ENCODE assay signal across 33 cellular contexts in genomic region chr22:44678245-44678979, GRCh38. TPM values are rescaled to one million over a fixed set of nuclear protein-coding genes. Genes with fewer than 3 reads are reported as not detected.
DNase-seq lines count a peak whose midpoint lies in the region; ATAC-seq, FAIRE-seq and TF ChIP-seq lines count a peak whose summit lies in the region.
"Had no signal": no experiment of that assay in that cellular context is flagged by ENCODE, and none has a peak within 500 bp of the region (broad histone marks: within the 10 kb centered on the region; RNA-seq: fewer than 3 reads in every experiment).

No MANE protein-coding gene starts in this region.

- peak overlapping the region; percentile 28; the same call in 1 of the 2 replicates for H4K8ac ChIP-seq in H1 (ENCODE audit: extremely low read depth, insufficient read depth, low read length)

- H3K9ac ChIP-seq in H1 (replicated peaks in 1 of 4; ENCODE audit: extremely low read depth in 1 of 4, low read depth in 3 of 4, low read length in 3 of 4) = no peak overlapping the region
- H3K9ac ChIP-seq: SK-N-SH had no signal

- no peak overlapping the region for H4K91ac ChIP-seq in H1 (replicated peaks; ENCODE audit: insufficient read length, low read length)

- no peak for ATAC-seq in activated T-cell treated with anti-CD3 and anti-CD28 coated beads, Interleukin-2, amount 50 U/mL, for 72 hours (replicated peaks in 1 of 2)
- ATAC-seq: activated CD8-positive, alpha-beta memory T cell treated with anti-CD3 and anti-CD28 coated beads, Interleukin-2, amount 10 ng/mL, durations not matched to agents 7 days and 5 days; GM12878; heart right ventricle; pancreas; Right ventricle myocardium inferior; stimulated activated naive CD8-positive, alpha-beta T cell treated with anti-CD3 and anti-CD28 coated beads, Interleukin-15, Interleukin-2, amounts not matched to agents 100 U/mL and 50 U/mL, for 24 hours had no signal

- POLR2A ChIA-PET in H1 (lab: Charles Lee; ENCODE audit: partially characterized antibody) = no interaction called here

- no peak for TF ChIP-seq POLR2A in H1 (IDR thresholded peaks at IDR 0.05; ENCODE audit: control extremely low read depth in 1 of 2, low read depth in 2 of 2, low read length in 2 of 2)

- H3K4me3 ChIP-seq in H1 (ENCODE audit: extremely low read depth in 1 of 4, insufficient read depth in 2 of 4, low read depth in 3 of 4, low read length in 4 of 4) (no peak overlapping the region), osteoblast (ENCODE audit: insufficient read depth, low read length) (no peak overlapping the region)
- H3K4me3 ChIP-seq: esophagus muscularis mucosa, GM12878, heart right ventricle, pancreas, testis had no signal

- H3K79me2 ChIP-seq in H1 (ENCODE audit: control insufficient read depth in 1 of 2, insufficient read depth in 2 of 2, low read length in 2 of 2) (no peaks in the 10 kb centered on the region), osteoblast (ENCODE audit: insufficient read depth, low read length) (no peaks in the 10 kb centered on the region)

- no peak overlapping the region for H2BK120ac ChIP-seq in H1 (replicated peaks; ENCODE audit: low read depth, low read length)

- H3K23me2 ChIP-seq in H1 (ENCODE audit: low read depth, low read length) = no peaks in the 10 kb centered on the region

- no peak overlapping the region for H4K5ac ChIP-seq in H1 (ENCODE audit: insufficient read length, low read depth, low read length)

- TF ChIP-seq EP300 in Ishikawa (IDR thresholded peaks at IDR 0.05; ENCODE audit: borderline replicate concordance) (no peak), H1 (IDR thresholded peaks at IDR 0.05; ENCODE audit: borderline replicate concordance in 1 of 2, low read depth in 2 of 2, low read length in 2 of 2) (no peak)

- 0 out of 2 replicates have a peak overlapping the region, but pooled peaks have one; percentile 39 for H2AK5ac ChIP-seq in H1 (ENCODE audit: low read depth, low read length)

- H3K27me3 ChIP-seq in H1 (replicated peaks in 1 of 4; ENCODE audit: control insufficient read depth in 3 of 4, extremely low read depth in 1 of 4, insufficient read depth in 3 of 4, low read length in 3 of 4) (no peaks in the 10 kb centered on the region), osteoblast (ENCODE audit: insufficient read depth, low read length) (peaks cover under 1% of the 10 kb centered on the region)
- H3K27me3 ChIP-seq: pancreas, testis had no signal

- H3K36me3 ChIP-seq in H1 (ENCODE audit: control insufficient read depth in 2 of 4, insufficient read depth in 4 of 4, low read length in 3 of 4) = no peaks in the 10 kb centered on the region
- no peaks in the 10 kb centered on the region for H3K36me3 ChIP-seq in osteoblast (ENCODE audit: insufficient read depth, low read length)
- H3K36me3 ChIP-seq: esophagus muscularis mucosa, heart right ventricle, pancreas had no signal

- H3K27ac ChIP-seq in H1 (ENCODE audit: low read depth, low read length) = no peak overlapping the region
- no peak overlapping the region for H3K27ac ChIP-seq in osteoblast (ENCODE audit: low read depth, low read length)
- H3K27ac ChIP-seq: esophagus muscularis mucosa, heart right ventricle, HL-60, pancreas, testis had no signal

- peaks cover 49% of the 10 kb centered on the region for H3K4me1 Mint-ChIP-seq in activated T-cell treated with anti-CD3 and anti-CD28 coated beads, Interleukin-2, amount 50 U/mL, for 72 hours (ENCODE audit: low read depth)
- H3K4me1 Mint-ChIP-seq in activated T-cell treated with anti-CD3 and anti-CD28 coated beads, Interleukin-2, amount 50 U/mL, for 24 hours (ENCODE audit: low read depth) = peaks cover 39% of the 10 kb centered on the region

- H2AFZ ChIP-seq in H1 (ENCODE audit: low read length) = no peak overlapping the region
- H2AFZ ChIP-seq in osteoblast (ENCODE audit: low read length) = no peak overlapping the region

- H3K56ac ChIP-seq in H1 (replicated peaks; ENCODE audit: insufficient read length, low read depth, low read length) = no peak overlapping the region

- H3K23ac ChIP-seq in H1 (ENCODE audit: insufficient read length) = no peak overlapping the region

- TF ChIP-seq CTCF in H1 (IDR thresholded peaks at IDR 0.05; ENCODE audit: control extremely low read depth in 1 of 3, insufficient read depth in 1 of 3, low read depth in 1 of 3, low read length in 3 of 3) (no peak), osteoblast (IDR thresholded peaks at IDR 0.05; ENCODE audit: extremely low read depth, low read depth, low read length) (no peak)

- no peak overlapping the region for H2BK20ac ChIP-seq in H1 (ENCODE audit: low read length)

- H3K4ac ChIP-seq in H1 (replicated peaks; ENCODE audit: insufficient read length, low read depth, low read length) = peak overlapping the region; percentile 11

- no peaks in the 10 kb centered on the region for H3K9me3 ChIP-seq in H1 (ENCODE audit: insufficient read depth in 2 of 2, low read depth in 1 of 2, low read length in 1 of 2)
- H3K9me3 ChIP-seq in osteoblast (ENCODE audit: low read depth, low read length) = no peaks in the 10 kb centered on the region
- H3K9me3 ChIP-seq: esophagus muscularis mucosa, heart right ventricle, pancreas, SK-N-SH, testis had no signal

- DNase-seq in activated T-cell treated with anti-CD3 and anti-CD28 coated beads, Interleukin-2, amount 50 U/mL, for 72 hours = no peak
- DNase-seq in activated T-cell treated with anti-CD3 and anti-CD28 coated beads, Interleukin-2, amount 50 U/mL, for 24 hours = no peak
- DNase-seq in H1 (ENCODE audit: low read depth in 1 of 2, low spot score in 2 of 2) (no peak), osteoblast (ENCODE audit: insufficient read length, low spot score, missing footprints) (peak; percentile 54), MV-4-11 (lab: John Stamatoyannopoulos, UW) (no peak), DMS79 treated with DMSO at 0.1 percent for 48 hours (lab: John Stamatoyannopoulos, UW) (no peak)
- no peak for DNase-seq in stimulated activated CD4-positive, alpha-beta T cell treated with anti-CD3 and anti-CD28 coated beads, Interleukin-15, amount 100 ng/mL, for 24 hours
- DNase-seq: activated CD4-positive, alpha-beta T cell treated with anti-CD3 and anti-CD28 coated beads, Interleukin-2, amount 50 U/mL, for 1 hour; activated CD4-positive, CD25-positive, alpha-beta regulatory T cell; activated CD8-positive, alpha-beta memory T cell treated with anti-CD3 and anti-CD28 coated beads, Interleukin-2, amount 10 ng/mL, durations not matched to agents 7 days and 5 days; activated T-cell treated with anti-CD3 and anti-CD28 coated beads, Interleukin-2, amount 50 U/mL, for 48 hours; CD4-positive, alpha-beta memory T cell; central memory CD4-positive, alpha-beta T cell; foreskin fibroblast; H9; heart right ventricle; naive B cell; NCI-H1048; NCI-H2227 treated with DMSO at 0.1 percent for 48 hours; NCI-H526 treated with DMSO at 0.1 percent for 48 hours; pancreas; SK-N-SH; small intestine; stimulated activated naive CD8-positive, alpha-beta T cell treated with anti-CD3 and anti-CD28 coated beads, Interleukin-15, Interleukin-2, amounts not matched to agents 100 U/mL and 50 U/mL, for 24 hours; testis had no signal

- no peaks in the 10 kb centered on the region for H3K36me3 Mint-ChIP-seq in activated T-cell treated with anti-CD3 and anti-CD28 coated beads, Interleukin-2, amount 50 U/mL, for 72 hours (ENCODE audit: insufficient read depth in 2 of 2)
- H3K36me3 Mint-ChIP-seq in activated T-cell treated with anti-CD3 and anti-CD28 coated beads, Interleukin-2, amount 50 U/mL, for 24 hours (ENCODE audit: low read depth) = no peaks in the 10 kb centered on the region
- H3K36me3 Mint-ChIP-seq: CD4-positive, alpha-beta memory T cell; mesothelial cell of epicardium; naive B cell had no signal

- H4K20me1 ChIP-seq in H1 (replicated peaks in 1 of 2; ENCODE audit: control insufficient read depth in 1 of 2, insufficient read depth in 2 of 2, low read length in 2 of 2) = no peaks in the 10 kb centered on the region
- H4K20me1 ChIP-seq in osteoblast (ENCODE audit: insufficient read depth, low read length) = no peaks in the 10 kb centered on the region

- H3K9me3 Mint-ChIP-seq in activated T-cell treated with anti-CD3 and anti-CD28 coated beads, Interleukin-2, amount 50 U/mL, for 72 hours = no peaks in the 10 kb centered on the region
- no peaks in the 10 kb centered on the region for H3K9me3 Mint-ChIP-seq in activated T-cell treated with anti-CD3 and anti-CD28 coated beads, Interleukin-2, amount 50 U/mL, for 24 hours
- H3K9me3 Mint-ChIP-seq: CD4-positive, alpha-beta memory T cell; H9; mesothelial cell of epicardium; naive B cell had no signal

- H3K14ac ChIP-seq in H1 (ENCODE audit: insufficient read length) = no peak overlapping the region

- FAIRE-seq in H1 (lab: Jason Lieb, UNC) = no peak
- FAIRE-seq: A204.1, GM12878, GM19239, pancreas, small intestine had no signal

- CTCF ChIA-PET in H1 (lab: Charles Lee; ENCODE audit: partially characterized antibody) = interaction anchor here (0.5 to 1.5 kb wide), 2 partner anchors 8 to 1897 kb away, joined by 3 to 5 read pairs; no protein-coding TSS in a partner anchor

- no peak overlapping the region; the same call in 1 of the 2 replicates for H2BK5ac ChIP-seq in H1 (ENCODE audit: low read depth, low read length)

- no peaks in the 10 kb centered on the region for H3K79me1 ChIP-seq in H1 (ENCODE audit: low read depth, low read length)

- 0 out of 2 replicates have a peak overlapping the region, but pooled peaks have one; percentile 46 for H2BK15ac ChIP-seq in H1 (ENCODE audit: low read length)

- no peak overlapping the region for H3K18ac ChIP-seq in H1 (ENCODE audit: extremely low read depth, low read length)

- peak overlapping the region; percentile 60; the same call in 1 of the 2 replicates for H2BK12ac ChIP-seq in H1 (ENCODE audit: low read depth, low read length)

- TF ChIP-seq RAD21 in Ishikawa (IDR thresholded peaks at IDR 0.05; ENCODE audit: low read depth) (no peak), H1 (IDR thresholded peaks at IDR 0.05 in 1 of 2, conservative IDR thresholded peaks at IDR 0.05 in 1 of 2; ENCODE audit: low read depth in 2 of 2, low read length in 2 of 2) (no peak)

- H3K4me1 ChIP-seq in H1 (replicated peaks in 1 of 4; ENCODE audit: control insufficient read depth in 3 of 4, insufficient read depth in 4 of 4, low read length in 3 of 4) (peaks cover 0 to 14% (median 8%) of the 10 kb centered on the region in 4 experiments; a peak in 5 of 7 replicates), osteoblast (ENCODE audit: insufficient read depth, low read length) (no peaks in the 10 kb centered on the region)
- H3K4me1 ChIP-seq: pancreas had no signal

- H3K4me2 ChIP-seq in H1 (ENCODE audit: insufficient read depth in 1 of 2, low read depth in 2 of 2, low read length in 2 of 2) = no peak overlapping the region
- H3K4me2 ChIP-seq in osteoblast (ENCODE audit: insufficient read depth, low read length) = no peak overlapping the region
- H3K4me2 ChIP-seq: SK-N-SH had no signal

- H3K4me3 Mint-ChIP-seq in activated T-cell treated with anti-CD3 and anti-CD28 coated beads, Interleukin-2, amount 50 U/mL, for 72 hours = peak overlapping the region in 1 of 2 donors; percentile 39
- H3K4me3 Mint-ChIP-seq in activated T-cell treated with anti-CD3 and anti-CD28 coated beads, Interleukin-2, amount 50 U/mL, for 24 hours = no peak overlapping the region
- H3K4me3 Mint-ChIP-seq: CD4-positive, alpha-beta memory T cell; H9; mesothelial cell of epicardium had no signal

- no peaks in the 10 kb centered on the region for H3K27me3 Mint-ChIP-seq in activated T-cell treated with anti-CD3 and anti-CD28 coated beads, Interleukin-2, amount 50 U/mL, for 72 hours (ENCODE audit: low read depth)
- no peaks in the 10 kb centered on the region for H3K27me3 Mint-ChIP-seq in activated T-cell treated with anti-CD3 and anti-CD28 coated beads, Interleukin-2, amount 50 U/mL, for 24 hours
- H3K27me3 Mint-ChIP-seq: activated CD8-positive, alpha-beta memory T cell treated with anti-CD3 and anti-CD28 coated beads, Interleukin-2, amount 10 ng/mL, durations not matched to agents 7 days and 5 days; CD4-positive, alpha-beta memory T cell had no signal

- H3K27ac Mint-ChIP-seq in activated T-cell treated with anti-CD3 and anti-CD28 coated beads, Interleukin-2, amount 50 U/mL, for 72 hours = peak overlapping the region; percentile 55
- H3K27ac Mint-ChIP-seq in activated T-cell treated with anti-CD3 and anti-CD28 coated beads, Interleukin-2, amount 50 U/mL, for 24 hours = no peak overlapping the region
- H3K27ac Mint-ChIP-seq: mesothelial cell of epicardium had no signal

- WGBS in H1 (ENCODE audit: extremely low coverage in 1 of 2, insufficient coverage in 1 of 2, insufficient read length in 1 of 2, insufficient replicate concordance in 2 of 2, low coverage in 1 of 2, low lambda C conversion rate in 2 of 2, missing lambda C conversion rate in 1 of 2), 2 experiments = 93% methylated on average over 18 of the region's 21 CpGs; no CpG with 5 or more reads in 1 of the 2 experiments

RNA-seq across cellular contexts. Expression of gene PRR5, which starts 23.6 kb away (rescaled TPM):
- 10 to 100 TPM; 11.7 to 12.0 TPM for total RNA-seq in activated T-cell treated with anti-CD3 and anti-CD28 coated beads, Interleukin-2, amount 50 U/mL, for 72 hours
- total RNA-seq in H1 (2021; fragmentation: NEBNext Ultra II Directional; extraction: Animal tissue kit (Norgen Biotek cat#: 25700)) = 15.7 and 16.5 TPM in 2 replicates
- 25.7 and 36.1 TPM in 2 replicates for polyA plus RNA-seq in H1 (2011; rRNA removed)
- 21.7 TPM for polyA plus RNA-seq in H1 (2011; cell fraction: cytosol; rRNA removed)
- polyA plus RNA-seq in H1 (2011; cell fraction: nucleus; rRNA removed) = 26.9 TPM
- polyA plus RNA-seq in H1 (2012, experiment 1 of 2) = 13.6 to 16.9 TPM (median 16.1 TPM) in 4 replicates
- 15.9 TPM for polyA plus RNA-seq in H1 (2012, experiment 2 of 2)
- 8.9 TPM for polyA plus RNA-seq in H1 (2013, experiment 1 of 2)
- polyA plus RNA-seq in H1 (2013, experiment 2 of 2) = 9.8 TPM
- 13.3 and 16.3 TPM in 2 replicates for polyA minus RNA-seq in H1 (2011; rRNA and poly(A)+ RNA removed)
- 15.0 TPM for polyA minus RNA-seq in H1 (2011; cell fraction: cytosol; rRNA and poly(A)+ RNA removed)
- 17.1 TPM for polyA minus RNA-seq in H1 (2011; cell fraction: nucleus; rRNA and poly(A)+ RNA removed)
- 13.0 and 14.8 TPM in 2 replicates for total RNA-seq in osteoblast
